Comparison of ENCODE assay signal across 10 cellular contexts in genomic region chr6:7188492-7188891, GRCh38.
DNase-seq lines count a peak whose midpoint lies in the region; ATAC-seq and FAIRE-seq lines count a peak whose summit lies in the region.
"Had no signal": no experiment of that assay in that cellular context is flagged by ENCODE, and none has a peak within 500 bp of the region (broad histone marks: within the 10 kb centered on the region; RNA-seq: fewer than 3 reads in every experiment).

No MANE protein-coding gene starts in this region.

- no peak for FAIRE-seq in HTR-8/SVneo (lab: Jason Lieb, UNC)
- FAIRE-seq: A204.1 had no signal

- peak; percentile 97 for ATAC-seq in HG02884 (IDR thresholded peaks at IDR 0.05; ENCODE audit: unreplicated experiment)

- CTCF ChIA-PET in activated CD4-positive, alpha-beta memory T cell treated with anti-CD3 and anti-CD28 coated beads for 36 hours (lab: Charles Lee) = no interaction called here
- CTCF ChIA-PET in activated CD4-positive, alpha-beta memory T cell treated with anti-CD3 and anti-CD28 coated beads, Interleukin-2, amount 10 ng/mL, durations not matched to agents 7 days and 5 days (lab: Charles Lee) = no interaction called here

- no peak overlapping the region for H3K4me3 Mint-ChIP-seq in activated CD4-positive, alpha-beta memory T cell treated with anti-CD3 and anti-CD28 coated beads for 36 hours
- H3K4me3 Mint-ChIP-seq in activated CD4-positive, alpha-beta memory T cell treated with anti-CD3 and anti-CD28 coated beads, Interleukin-2, amount 10 ng/mL, durations not matched to agents 7 days and 5 days = no peak overlapping the region
- H3K4me3 Mint-ChIP-seq in stimulated activated naive CD8-positive, alpha-beta T cell treated with anti-CD3 and anti-CD28 coated beads, Interleukin-15, Interleukin-2, amounts not matched to agents 100 ng/mL and 50 ng/mL, for 24 hours = no peak overlapping the region

- H3K36me3 Mint-ChIP-seq in activated CD4-positive, alpha-beta memory T cell treated with anti-CD3 and anti-CD28 coated beads for 36 hours = peaks cover 54% of the 10 kb centered on the region
- H3K36me3 Mint-ChIP-seq in activated CD4-positive, alpha-beta memory T cell treated with anti-CD3 and anti-CD28 coated beads, Interleukin-2, amount 10 ng/mL, durations not matched to agents 7 days and 5 days (ENCODE audit: low read depth) = peaks cover 75% of the 10 kb centered on the region
- H3K36me3 Mint-ChIP-seq in stimulated activated naive CD8-positive, alpha-beta T cell treated with anti-CD3 and anti-CD28 coated beads, Interleukin-15, Interleukin-2, amounts not matched to agents 100 ng/mL and 50 ng/mL, for 24 hours (ENCODE audit: low read depth) = peaks cover 87% of the 10 kb centered on the region

- no peaks in the 10 kb centered on the region for H3K27me3 Mint-ChIP-seq in activated CD4-positive, alpha-beta memory T cell treated with anti-CD3 and anti-CD28 coated beads for 36 hours
- H3K27me3 Mint-ChIP-seq in activated CD4-positive, alpha-beta memory T cell treated with anti-CD3 and anti-CD28 coated beads, Interleukin-2, amount 10 ng/mL, durations not matched to agents 7 days and 5 days = no peaks in the 10 kb centered on the region
- no peaks in the 10 kb centered on the region for H3K27me3 Mint-ChIP-seq in stimulated activated naive CD8-positive, alpha-beta T cell treated with anti-CD3 and anti-CD28 coated beads, Interleukin-15, Interleukin-2, amounts not matched to agents 100 ng/mL and 50 ng/mL, for 24 hours

- peaks cover 8% of the 10 kb centered on the region for H3K4me1 Mint-ChIP-seq in activated CD4-positive, alpha-beta memory T cell treated with anti-CD3 and anti-CD28 coated beads for 36 hours (ENCODE audit: low read depth)
- peaks cover 8% of the 10 kb centered on the region for H3K4me1 Mint-ChIP-seq in activated CD4-positive, alpha-beta memory T cell treated with anti-CD3 and anti-CD28 coated beads, Interleukin-2, amount 10 ng/mL, durations not matched to agents 7 days and 5 days
- H3K4me1 Mint-ChIP-seq in stimulated activated naive CD8-positive, alpha-beta T cell treated with anti-CD3 and anti-CD28 coated beads, Interleukin-15, Interleukin-2, amounts not matched to agents 100 ng/mL and 50 ng/mL, for 24 hours (ENCODE audit: low read depth) = peaks cover 13% of the 10 kb centered on the region

- H3K27ac Mint-ChIP-seq in activated CD4-positive, alpha-beta memory T cell treated with anti-CD3 and anti-CD28 coated beads for 36 hours = peak overlapping the region; percentile 65
- no peak overlapping the region for H3K27ac Mint-ChIP-seq in activated CD4-positive, alpha-beta memory T cell treated with anti-CD3 and anti-CD28 coated beads, Interleukin-2, amount 10 ng/mL, durations not matched to agents 7 days and 5 days
- peak overlapping the region; percentile 29 for H3K27ac Mint-ChIP-seq in stimulated activated naive CD8-positive, alpha-beta T cell treated with anti-CD3 and anti-CD28 coated beads, Interleukin-15, Interleukin-2, amounts not matched to agents 100 ng/mL and 50 ng/mL, for 24 hours

- DNase-seq in activated CD4-positive, alpha-beta memory T cell treated with anti-CD3 and anti-CD28 coated beads for 36 hours = peak; percentile 37
- no peak for DNase-seq in activated CD4-positive, alpha-beta memory T cell treated with anti-CD3 and anti-CD28 coated beads, Interleukin-2, amount 10 ng/mL, durations not matched to agents 7 days and 5 days
- DNase-seq in NOMO-1 treated with dmso at 0.1 percent for 144 hours (lab: John Stamatoyannopoulos, UW; ENCODE audit: unreplicated experiment) (peak; percentile 61), HTR-8/SVneo (ENCODE audit: insufficient read length, low spot score) (no peak), islet precursor cell (no peak), C1 segment of cervical spinal cord (lab: John Stamatoyannopoulos, UW) (no peak)
- DNase-seq: SW 1271 had no signal

- POLR2A ChIA-PET in activated CD4-positive, alpha-beta memory T cell treated with anti-CD3 and anti-CD28 coated beads for 36 hours (lab: Charles Lee) = no interaction called here
- POLR2A ChIA-PET in activated CD4-positive, alpha-beta memory T cell treated with anti-CD3 and anti-CD28 coated beads, Interleukin-2, amount 10 ng/mL, durations not matched to agents 7 days and 5 days (lab: Charles Lee) = no interaction called here

- no peaks in the 10 kb centered on the region for H3K9me3 Mint-ChIP-seq in activated CD4-positive, alpha-beta memory T cell treated with anti-CD3 and anti-CD28 coated beads for 36 hours
- H3K9me3 Mint-ChIP-seq in activated CD4-positive, alpha-beta memory T cell treated with anti-CD3 and anti-CD28 coated beads, Interleukin-2, amount 10 ng/mL, durations not matched to agents 7 days and 5 days = no peaks in the 10 kb centered on the region
- no peaks in the 10 kb centered on the region for H3K9me3 Mint-ChIP-seq in stimulated activated naive CD8-positive, alpha-beta T cell treated with anti-CD3 and anti-CD28 coated beads, Interleukin-15, Interleukin-2, amounts not matched to agents 100 ng/mL and 50 ng/mL, for 24 hours

- intact Hi-C loops in activated CD4-positive, alpha-beta memory T cell treated with anti-CD3 and anti-CD28 coated beads for 36 hours (cut with micrococcal nuclease) = no loop called here

Comparison
In these comparisons a context has a peak if more than half of its experiments do, and no peak if none do; other contexts are left out.
1. DNase-seq: peak in activated CD4-positive, alpha-beta memory T cell treated with anti-CD3 and anti-CD28 coated beads for 36 hours (single experiment) and NOMO-1 treated with dmso at 0.1 percent for 144 hours (single experiment); none in activated CD4-positive, alpha-beta memory T cell treated with anti-CD3 and anti-CD28 coated beads, Interleukin-2, amount 10 ng/mL, durations not matched to agents 7 days and 5 days (single experiment), HTR-8/SVneo (single experiment), islet precursor cell (single experiment) and C1 segment of cervical spinal cord (0 of 14).